9 cellular contexts compared by ENCODE assay signal in the genomic region with DNA sequence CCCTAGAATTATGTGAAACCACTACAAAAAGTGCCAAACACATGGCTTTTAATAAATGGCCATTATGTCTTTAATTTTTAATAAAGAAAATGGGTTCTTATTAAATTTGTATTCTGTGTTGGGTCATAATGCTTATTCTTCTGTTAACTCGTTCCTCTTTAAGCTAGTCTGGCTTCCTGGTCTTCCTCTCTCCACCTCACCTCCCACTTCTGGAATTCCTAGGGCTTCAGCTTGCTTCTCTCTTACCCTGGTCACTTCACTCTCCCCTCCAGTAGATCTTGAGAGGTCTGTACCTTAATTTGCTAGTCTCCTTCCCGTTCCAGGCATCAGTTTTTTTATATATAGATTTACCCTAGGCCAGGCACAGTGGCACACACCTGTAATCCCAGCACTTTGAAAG.
DNase-seq lines count a peak whose midpoint lies in the region; ATAC-seq, FAIRE-seq and TF ChIP-seq lines count a peak whose summit lies in the region.
"Had no signal": no experiment of that assay in that cellular context is flagged by ENCODE, and none has a peak within 500 bp of the region (broad histone marks: within the 10 kb centered on the region; RNA-seq: fewer than 3 reads in every experiment).

No MANE protein-coding gene starts in this region.

- TF ChIP-seq POLR2A in A549 (IDR thresholded peaks at IDR 0.05; ENCODE audit: low read length): no peak
- no peak for TF ChIP-seq POLR2A in H54 (IDR thresholded peaks at IDR 0.05; ENCODE audit: low read depth, low read length)

- DNase-seq in A549 (ENCODE audit: low read depth in 1 of 2, low spot score in 1 of 2) (no peak), GM23248 (no peak), islet precursor cell (peak; percentile 38), NCI-H2227 treated with DMSO at 0.1 percent for 48 hours (lab: John Stamatoyannopoulos, UW) (no peak), NCI-H2171 treated with DMSO at 0.1 percent for 48 hours (lab: John Stamatoyannopoulos, UW) (no peak), GF-D8 (lab: John Stamatoyannopoulos, UW) (no peak), H54 (ENCODE audit: insufficient read length, low spot score) (no peak)
- no peak for DNase-seq in activated T-helper 2 cell treated with anti-CD3 and anti-CD28 coated beads, Interferon-gamma antibody, Interleukin-2, Interleukin-4, amounts not matched to agents 10 μg/mL and 5 μg/mL and 100 μg/mL, durations not matched to agents 14 hours and 24 hours and 36 hours (ENCODE audit: low spot score)
- DNase-seq: GDM1 had no signal

- 83% methylated on average over 2 of the region's 2 CpGs for WGBS in A549 (ENCODE audit: missing lambda C conversion rate)
- 53 to 56% methylated on average over 2 of the region's 2 CpGs for WGBS in GM23248 (ENCODE audit: low coverage in 1 of 2, low lambda C conversion rate in 2 of 2, missing lambda C conversion rate in 2 of 2), 2 experiments

- intact Hi-C loops in activated T-helper 2 cell treated with anti-CD3 and anti-CD28 coated beads, Interferon-gamma antibody, Interleukin-2, Interleukin-4, amounts not matched to agents 10 μg/mL and 5 μg/mL and 100 μg/mL, durations not matched to agents 14 hours and 24 hours and 36 hours (cut with micrococcal nuclease): loop anchor here (5.0 kb wide), 1 partner anchor 218 kb away; a partner anchor contains a TSS

- in situ Hi-C loops in GM23248 (cut with MboI): no loop called here

- TF ChIP-seq EP300 in A549 (IDR thresholded peaks at IDR 0.05): no peak

- H3K27me3 ChIP-seq in GM23248 (replicated peaks; ENCODE audit: insufficient read depth): no peaks in the 10 kb centered on the region

- no peaks in the 10 kb centered on the region for H3K9me2 ChIP-seq in GM23248 (ENCODE audit: insufficient read depth)

- H3K9me3 Mint-ChIP-seq in activated T-helper 2 cell treated with anti-CD3 and anti-CD28 coated beads, Interferon-gamma antibody, Interleukin-2, Interleukin-4, amounts not matched to agents 10 μg/mL and 5 μg/mL and 100 μg/mL, durations not matched to agents 14 hours and 24 hours and 36 hours: no peaks in the 10 kb centered on the region

- TF ChIP-seq RAD21 in A549 (conservative IDR thresholded peaks at IDR 0.05 in 1 of 2, IDR thresholded peaks at IDR 0.05 in 1 of 2): no peak

- peak overlapping the region; percentile 76 for H3K4me2 ChIP-seq in A549
- H3K4me2 ChIP-seq in GM23248 (ENCODE audit: unreplicated experiment): peak overlapping the region; percentile 89

- no peak overlapping the region; the same call in 1 of the 2 replicates for H2AFZ ChIP-seq in GM23248

- H3F3A ChIP-seq in GM23248 (ENCODE audit: insufficient read depth): peaks cover 13% of the 10 kb centered on the region

- no peaks in the 10 kb centered on the region for H4K20me1 ChIP-seq in GM23248 (ENCODE audit: insufficient read depth)

- CTCF ChIA-PET in A549 (lab: Yijun Ruan, JAX): interaction anchor here (1.1 to 4.4 kb wide), 4 partner anchors 12 to 213 kb away, joined by 3 to 30 read pairs (median 10); no protein-coding TSS in a partner anchor

- H3K9ac ChIP-seq in GM23248: peak overlapping the region; percentile 87

- H3K36me3 ChIP-seq in GM23248 (ENCODE audit: low read depth): no peaks in the 10 kb centered on the region

- TF ChIP-seq CTCF in A549 (IDR thresholded peaks at IDR 0.05): no peak

- POLR2A ChIA-PET in A549 (lab: Yijun Ruan, JAX): no interaction called here

- peak overlapping the region; percentile 72 for H3K27ac Mint-ChIP-seq in activated T-helper 2 cell treated with anti-CD3 and anti-CD28 coated beads, Interferon-gamma antibody, Interleukin-2, Interleukin-4, amounts not matched to agents 10 μg/mL and 5 μg/mL and 100 μg/mL, durations not matched to agents 14 hours and 24 hours and 36 hours

- H3K4me3 Mint-ChIP-seq in activated T-helper 2 cell treated with anti-CD3 and anti-CD28 coated beads, Interferon-gamma antibody, Interleukin-2, Interleukin-4, amounts not matched to agents 10 μg/mL and 5 μg/mL and 100 μg/mL, durations not matched to agents 14 hours and 24 hours and 36 hours (ENCODE audit: low read depth): peak overlapping the region; percentile 74

- H3K4me1 Mint-ChIP-seq in activated T-helper 2 cell treated with anti-CD3 and anti-CD28 coated beads, Interferon-gamma antibody, Interleukin-2, Interleukin-4, amounts not matched to agents 10 μg/mL and 5 μg/mL and 100 μg/mL, durations not matched to agents 14 hours and 24 hours and 36 hours (ENCODE audit: low read depth): peaks cover 33% of the 10 kb centered on the region

- peaks cover 3% of the 10 kb centered on the region for H3K36me3 Mint-ChIP-seq in activated T-helper 2 cell treated with anti-CD3 and anti-CD28 coated beads, Interferon-gamma antibody, Interleukin-2, Interleukin-4, amounts not matched to agents 10 μg/mL and 5 μg/mL and 100 μg/mL, durations not matched to agents 14 hours and 24 hours and 36 hours (ENCODE audit: low read depth)

- H3K4me1 ChIP-seq in A549 (peaks cover 15% of the 10 kb centered on the region), GM23248 (ENCODE audit: insufficient read depth) (peaks cover 18% of the 10 kb centered on the region)

- H3K9me3 ChIP-seq in A549 (no peaks in the 10 kb centered on the region), GM23248 (ENCODE audit: low read depth) (no peaks in the 10 kb centered on the region)

- FAIRE-seq in A549 (lab: Jason Lieb, UNC): no peak
- no peak for FAIRE-seq in H54 (lab: Jason Lieb, UNC)

- H3K79me2 ChIP-seq in GM23248 (ENCODE audit: insufficient read depth): peaks cover 26% of the 10 kb centered on the region

- peaks cover 2% of the 10 kb centered on the region for H3K27me3 Mint-ChIP-seq in activated T-helper 2 cell treated with anti-CD3 and anti-CD28 coated beads, Interferon-gamma antibody, Interleukin-2, Interleukin-4, amounts not matched to agents 10 μg/mL and 5 μg/mL and 100 μg/mL, durations not matched to agents 14 hours and 24 hours and 36 hours (ENCODE audit: low read depth)

- H3K27ac ChIP-seq in A549 (peak overlapping the region in 1 of 2 experiments; percentile 84; a peak in 3 of 6 replicates), GM23248 (peak overlapping the region; percentile 96)

- H3K4me3 ChIP-seq in A549 (peak overlapping the region; percentile 57; the same call in 2 of the 3 replicates), GM23248 (peak overlapping the region; percentile 75)

- ATAC-seq in A549: no peak

TF ChIP-seq in A549, 52 proteins besides CTCF, POLR2A, EP300 and RAD21:
- TF ChIP-seq ZSCAN20 (CRISPR knock-in tag; IDR thresholded peaks at IDR 0.05) (no peak), FOSL2 (IDR thresholded peaks at IDR 0.05) (no peak), FOSL2 (CRISPR knock-in tag; IDR thresholded peaks at IDR 0.05) (no peak), MAZ (IDR thresholded peaks at IDR 0.05; ENCODE audit: borderline replicate concordance, low read depth, low read length) (no peak), JUNB (IDR thresholded peaks at IDR 0.05) (no peak), KDM1A (IDR thresholded peaks at IDR 0.05; ENCODE audit: low read depth) (no peak), HOXA7 (CRISPR knock-in tag; IDR thresholded peaks at IDR 0.05) (no peak), TFCP2L1 (CRISPR knock-in tag; IDR thresholded peaks at IDR 0.05) (no peak)
- TF ChIP-seq, protein P1, sequence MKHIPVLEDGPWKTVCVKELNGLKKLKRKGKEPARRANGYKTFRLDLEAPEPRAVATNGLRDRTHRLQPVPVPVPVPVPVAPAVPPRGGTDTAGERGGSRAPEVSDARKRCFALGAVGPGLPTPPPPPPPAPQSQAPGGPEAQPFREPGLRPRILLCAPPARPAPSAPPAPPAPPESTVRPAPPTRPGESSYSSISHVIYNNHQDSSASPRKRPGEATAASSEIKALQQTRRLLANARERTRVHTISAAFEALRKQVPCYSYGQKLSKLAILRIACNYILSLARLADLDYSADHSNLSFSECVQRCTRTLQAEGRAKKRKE (CRISPR knock-in tag; IDR thresholded peaks at IDR 0.05; ENCODE audit: low read depth): no peak
- TF ChIP-seq, protein P2, sequence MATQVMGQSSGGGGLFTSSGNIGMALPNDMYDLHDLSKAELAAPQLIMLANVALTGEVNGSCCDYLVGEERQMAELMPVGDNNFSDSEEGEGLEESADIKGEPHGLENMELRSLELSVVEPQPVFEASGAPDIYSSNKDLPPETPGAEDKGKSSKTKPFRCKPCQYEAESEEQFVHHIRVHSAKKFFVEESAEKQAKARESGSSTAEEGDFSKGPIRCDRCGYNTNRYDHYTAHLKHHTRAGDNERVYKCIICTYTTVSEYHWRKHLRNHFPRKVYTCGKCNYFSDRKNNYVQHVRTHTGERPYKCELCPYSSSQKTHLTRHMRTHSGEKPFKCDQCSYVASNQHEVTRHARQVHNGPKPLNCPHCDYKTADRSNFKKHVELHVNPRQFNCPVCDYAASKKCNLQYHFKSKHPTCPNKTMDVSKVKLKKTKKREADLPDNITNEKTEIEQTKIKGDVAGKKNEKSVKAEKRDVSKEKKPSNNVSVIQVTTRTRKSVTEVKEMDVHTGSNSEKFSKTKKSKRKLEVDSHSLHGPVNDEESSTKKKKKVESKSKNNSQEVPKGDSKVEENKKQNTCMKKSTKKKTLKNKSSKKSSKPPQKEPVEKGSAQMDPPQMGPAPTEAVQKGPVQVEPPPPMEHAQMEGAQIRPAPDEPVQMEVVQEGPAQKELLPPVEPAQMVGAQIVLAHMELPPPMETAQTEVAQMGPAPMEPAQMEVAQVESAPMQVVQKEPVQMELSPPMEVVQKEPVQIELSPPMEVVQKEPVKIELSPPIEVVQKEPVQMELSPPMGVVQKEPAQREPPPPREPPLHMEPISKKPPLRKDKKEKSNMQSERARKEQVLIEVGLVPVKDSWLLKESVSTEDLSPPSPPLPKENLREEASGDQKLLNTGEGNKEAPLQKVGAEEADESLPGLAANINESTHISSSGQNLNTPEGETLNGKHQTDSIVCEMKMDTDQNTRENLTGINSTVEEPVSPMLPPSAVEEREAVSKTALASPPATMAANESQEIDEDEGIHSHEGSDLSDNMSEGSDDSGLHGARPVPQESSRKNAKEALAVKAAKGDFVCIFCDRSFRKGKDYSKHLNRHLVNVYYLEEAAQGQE (IDR thresholded peaks at IDR 0.05): no peak
- TF ChIP-seq, protein P3, sequence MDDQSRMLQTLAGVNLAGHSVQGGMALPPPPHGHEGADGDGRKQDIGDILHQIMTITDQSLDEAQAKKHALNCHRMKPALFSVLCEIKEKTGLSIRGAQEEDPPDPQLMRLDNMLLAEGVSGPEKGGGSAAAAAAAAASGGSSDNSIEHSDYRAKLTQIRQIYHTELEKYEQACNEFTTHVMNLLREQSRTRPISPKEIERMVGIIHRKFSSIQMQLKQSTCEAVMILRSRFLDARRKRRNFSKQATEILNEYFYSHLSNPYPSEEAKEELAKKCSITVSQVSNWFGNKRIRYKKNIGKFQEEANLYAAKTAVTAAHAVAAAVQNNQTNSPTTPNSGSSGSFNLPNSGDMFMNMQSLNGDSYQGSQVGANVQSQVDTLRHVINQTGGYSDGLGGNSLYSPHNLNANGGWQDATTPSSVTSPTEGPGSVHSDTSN (IDR thresholded peaks at IDR 0.05): no peak
- TF ChIP-seq, protein P4, sequence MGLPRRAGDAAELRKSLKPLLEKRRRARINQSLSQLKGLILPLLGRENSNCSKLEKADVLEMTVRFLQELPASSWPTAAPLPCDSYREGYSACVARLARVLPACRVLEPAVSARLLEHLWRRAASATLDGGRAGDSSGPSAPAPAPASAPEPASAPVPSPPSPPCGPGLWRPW (IDR thresholded peaks at IDR 0.05): no peak
